39 cellular contexts compared by ENCODE assay signal in the genomic region with DNA sequence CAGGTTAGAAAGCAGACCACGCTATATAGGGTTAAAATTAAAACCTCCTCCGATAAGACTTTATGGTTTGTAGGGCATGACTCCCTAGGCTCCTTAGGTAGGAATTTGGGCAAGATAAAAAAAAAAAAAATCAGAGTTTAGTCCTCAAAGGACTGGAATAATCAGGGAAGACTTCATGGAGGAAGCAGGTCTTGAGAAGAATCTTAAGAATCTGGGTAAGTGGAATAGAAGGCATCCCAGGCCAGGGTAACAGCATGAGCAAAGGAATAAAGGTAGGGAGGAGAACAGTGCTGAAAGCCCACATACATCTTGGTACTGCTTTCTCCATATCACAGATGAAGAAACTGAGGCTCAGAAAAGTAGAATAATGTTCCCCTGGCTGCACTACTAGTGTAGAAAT. TPM values are rescaled to one million over a fixed set of nuclear protein-coding genes. Genes with fewer than 3 reads are reported as not detected.
"Had no signal": no experiment of that assay in that cellular context is flagged by ENCODE, and none has a peak within 500 bp of the region (broad histone marks: within the 10 kb centered on the region; RNA-seq: fewer than 3 reads in every experiment).

No MANE protein-coding gene starts in this region.

- H3K27me3 ChIP-seq: brain microvascular endothelial cell, esophagus squamous epithelium, gastroesophageal sphincter had no signal

- H3K4me1 ChIP-seq: gastroesophageal sphincter had no signal

- H3K9me3 ChIP-seq: esophagus squamous epithelium, gastroesophageal sphincter had no signal

- H3K4me3 Mint-ChIP-seq: activated B cell treated with CpG ODN at 0.5 μM for 24 hours; activated CD8-positive, alpha-beta T cell treated with anti-CD3 and anti-CD28 coated beads for 36 hours; activated naive CD4-positive, alpha-beta T cell treated with anti-CD3 and anti-CD28 coated beads for 36 hours; activated naive CD4-positive, alpha-beta T cell treated with anti-CD3 and anti-CD28 coated beads, Interleukin-2, amount 50 U/mL, for 24 hours; activated naive CD8-positive, alpha-beta T cell treated with anti-CD3 and anti-CD28 coated beads for 36 hours; activated T-cell treated with anti-CD3 and anti-CD28 coated beads, Interleukin-2, amount 50 U/mL, for 4 hours; central memory CD8-positive, alpha-beta T cell; effector memory CD8-positive, alpha-beta T cell; T-helper 17 cell; T-helper 2 cell treated with Interferon-gamma antibody and Interleukin-4, amounts not matched to agents 5 μg/mL and 100 μg/mL, for 36 hours had no signal

- H3K27ac ChIP-seq: brain microvascular endothelial cell, epithelial cell of prostate, esophagus squamous epithelium, gastroesophageal sphincter, WERI-Rb-1 had no signal

- DNase-seq: activated B cell treated with CpG ODN at 0.5 μM for 24 hours; activated CD4-positive, alpha-beta T cell treated with anti-CD3 and anti-CD28 coated beads for 48 hours; activated CD4-positive, alpha-beta T cell treated with anti-CD3 and anti-CD28 coated beads, Interleukin-2, amount 50 U/mL, for 1 hour; activated CD4-positive, alpha-beta T cell treated with anti-CD3 and anti-CD28 coated beads, Interleukin-2, amount 50 U/mL, for 48 hours; activated CD8-positive, alpha-beta memory T cell treated with anti-CD3 and anti-CD28 coated beads for 24 hours; activated CD8-positive, alpha-beta T cell treated with anti-CD3 and anti-CD28 coated beads for 36 hours; activated effector memory CD4-positive, alpha-beta T cell treated with anti-CD3 and anti-CD28 coated beads, Interleukin-2, amount 50 U/mL, for 16 hours; activated naive CD4-positive, alpha-beta T cell treated with anti-CD3 and anti-CD28 coated beads for 36 hours; activated naive CD8-positive, alpha-beta T cell treated with anti-CD3 and anti-CD28 coated beads for 36 hours; activated T-cell treated with anti-CD3 and anti-CD28 coated beads, Interleukin-2, amount 50 U/mL, for 4 hours; anterior cingulate cortex; brain microvascular endothelial cell; cortex of kidney; dermis blood vessel endothelial cell; effector CD4-positive, alpha-beta T cell; effector memory CD8-positive, alpha-beta T cell; esophagus squamous epithelium; head of caudate nucleus; T-helper 1 cell; T-helper 17 cell; T1000; WERI-Rb-1 had no signal

- H3K27ac Mint-ChIP-seq: activated B cell treated with CpG ODN at 0.5 μM for 24 hours; activated CD8-positive, alpha-beta T cell treated with anti-CD3 and anti-CD28 coated beads for 36 hours; activated naive CD4-positive, alpha-beta T cell treated with anti-CD3 and anti-CD28 coated beads for 36 hours; activated naive CD4-positive, alpha-beta T cell treated with anti-CD3 and anti-CD28 coated beads, Interleukin-2, amount 50 U/mL, for 24 hours; activated naive CD8-positive, alpha-beta T cell treated with anti-CD3 and anti-CD28 coated beads for 36 hours; activated T-helper 2 cell treated with anti-CD3 and anti-CD28 coated beads, Interferon-gamma antibody, Interleukin-2, Interleukin-4, amounts not matched to agents 10 μg/mL and 5 μg/mL and 100 μg/mL, durations not matched to agents 14 hours and 24 hours and 36 hours; T-helper 17 cell; T-helper 2 cell treated with Interferon-gamma antibody and Interleukin-4, amounts not matched to agents 5 μg/mL and 100 μg/mL, for 36 hours had no signal

- H3K27me3 Mint-ChIP-seq: activated B cell treated with CpG ODN at 0.5 μM for 24 hours; activated CD8-positive, alpha-beta T cell treated with anti-CD3 and anti-CD28 coated beads for 36 hours; activated naive CD4-positive, alpha-beta T cell treated with anti-CD3 and anti-CD28 coated beads, Interleukin-2, amount 50 U/mL, for 24 hours; activated naive CD8-positive, alpha-beta T cell treated with anti-CD3 and anti-CD28 coated beads for 36 hours; central memory CD8-positive, alpha-beta T cell; effector memory CD8-positive, alpha-beta T cell; T-helper 17 cell had no signal

- H3K36me3 ChIP-seq: brain microvascular endothelial cell had no signal

- FAIRE-seq: astrocyte, bronchial epithelial cell, colon, endothelial cell of umbilical vein had no signal

- H3K4me3 ChIP-seq: esophagus squamous epithelium, gastroesophageal sphincter had no signal

- H3K9me3 Mint-ChIP-seq: activated B cell treated with CpG ODN at 0.5 μM for 24 hours; activated CD8-positive, alpha-beta T cell treated with anti-CD3 and anti-CD28 coated beads for 36 hours; activated naive CD4-positive, alpha-beta T cell treated with anti-CD3 and anti-CD28 coated beads for 36 hours; activated naive CD4-positive, alpha-beta T cell treated with anti-CD3 and anti-CD28 coated beads, Interleukin-2, amount 50 U/mL, for 24 hours; activated naive CD8-positive, alpha-beta T cell treated with anti-CD3 and anti-CD28 coated beads for 36 hours; activated T-cell treated with anti-CD3 and anti-CD28 coated beads, Interleukin-2, amount 50 U/mL, for 4 hours; activated T-helper 2 cell treated with anti-CD3 and anti-CD28 coated beads, Interferon-gamma antibody, Interleukin-2, Interleukin-4, amounts not matched to agents 10 μg/mL and 5 μg/mL and 100 μg/mL, durations not matched to agents 14 hours and 24 hours and 36 hours; central memory CD8-positive, alpha-beta T cell; effector memory CD8-positive, alpha-beta T cell; T-helper 2 cell treated with Interferon-gamma antibody and Interleukin-4, amounts not matched to agents 5 μg/mL and 100 μg/mL, for 36 hours had no signal

- ATAC-seq: activated CD4-positive, CD25-positive, alpha-beta regulatory T cell treated with anti-CD3 and anti-CD28 coated beads, Interleukin-2, amount 50 U/mL, for 24 hours; activated CD8-positive, alpha-beta T cell treated with anti-CD3 and anti-CD28 coated beads for 36 hours; activated T-cell treated with anti-CD3 and anti-CD28 coated beads, Interleukin-2, amount 50 U/mL, for 4 hours; effector memory CD8-positive, alpha-beta T cell; gastroesophageal sphincter; T-helper 17 cell had no signal

RNA-seq across cellular contexts. Expression of gene VTN, which starts 20.5 kb away (rescaled TPM):
- total RNA-seq: activated naive CD4-positive, alpha-beta T cell treated with anti-CD3 and anti-CD28 coated beads for 36 hours; endothelial cell of umbilical vein; glomerular endothelial cell had no signal

RNA-seq across cellular contexts. Expression of gene SEBOX, which starts 25.6 kb away (rescaled TPM):
- total RNA-seq: activated B cell treated with CpG ODN at 0.5 μM for 24 hours; activated CD8-positive, alpha-beta T cell treated with anti-CD3 and anti-CD28 coated beads for 36 hours; activated naive CD4-positive, alpha-beta T cell treated with anti-CD3 and anti-CD28 coated beads for 36 hours; activated naive CD8-positive, alpha-beta T cell treated with anti-CD3 and anti-CD28 coated beads for 36 hours; activated T-cell treated with anti-CD3 and anti-CD28 coated beads, Interleukin-2, amount 50 U/mL, for 4 hours; activated T-helper 2 cell treated with anti-CD3 and anti-CD28 coated beads, Interferon-gamma antibody, Interleukin-2, Interleukin-4, amounts not matched to agents 10 μg/mL and 5 μg/mL and 100 μg/mL, durations not matched to agents 14 hours and 24 hours and 36 hours; astrocyte; bronchial epithelial cell; cardiac septum; cerebellum; dermis blood vessel endothelial cell; endothelial cell of umbilical vein; esophagus squamous epithelium; fibroblast of lung; fibroblast of villous mesenchyme; gastroesophageal sphincter; glomerular endothelial cell; T-helper 17 cell had no signal
- polyA plus RNA-seq: endothelial cell of umbilical vein, esophagus, fibroblast of lung had no signal
